24 cellular contexts compared by ENCODE assay signal in genomic region chr5:127776477-127776876, GRCh38.
"Had no signal": no experiment of that assay in that cellular context is flagged by ENCODE, and none has a peak within 500 bp of the region (broad histone marks: within the 10 kb centered on the region; RNA-seq: fewer than 3 reads in every experiment).

No MANE protein-coding gene starts in this region.

- H3K4me3 ChIP-seq: stomach, suprapubic skin, testis, thoracic aorta, thyroid gland, tibial artery, tibial nerve, transverse colon, upper lobe of left lung, upper lobe of right lung, uterus, vagina had no signal

- H3K27me3 ChIP-seq: stomach, suprapubic skin, testis, thyroid gland, tibial artery, tibial nerve, transverse colon, upper lobe of left lung, upper lobe of right lung, uterus, vagina had no signal

- DNase-seq: stimulated activated CD4-positive, alpha-beta T cell treated with anti-CD3 and anti-CD28 coated beads, Interleukin-2, amount 100 ng/mL, for 48 hours; stimulated activated CD4-positive, alpha-beta T cell treated with anti-CD3 and anti-CD28 coated beads, Interleukin-4, amount 100 ng/mL, for 1 hour; stimulated activated CD4-positive, alpha-beta T cell treated with anti-CD3 and anti-CD28 coated beads, Interleukin-4, amount 100 ng/mL, for 24 hours; stimulated activated CD4-positive, alpha-beta T cell treated with anti-CD3 and anti-CD28 coated beads, Interleukin-4, amount 100 ng/mL, for 4 hours; stimulated activated CD8-positive, alpha-beta memory T cell treated with anti-CD3 and anti-CD28 coated beads, Interleukin-4, amount 100 ng/mL, for 48 hours; stimulated activated naive B cell treated with anti-CD40 and anti-IgM and Interleukin-4, amounts not matched to agents 10 μg/mL and 1 μg/mL and 100 μg/mL, for 72 hours; stimulated activated naive CD4-positive, alpha-beta T cell; stimulated activated naive CD4-positive, alpha-beta T cell treated with Interleukin-2 at 50 U/mL for 16 hours; stimulated activated naive CD8-positive, alpha-beta T cell treated with anti-CD3 and anti-CD28 coated beads, Interleukin-15, amount 100 ng/mL, for 72 hours; stimulated activated naive CD8-positive, alpha-beta T cell treated with anti-CD3 and anti-CD28 coated beads, Interleukin-15, Interleukin-2, amounts not matched to agents 100 U/mL and 50 U/mL, for 24 hours; stomach; substantia nigra; testis; thyroid gland; tibial artery; transverse colon; trophoblast cell; upper lobe of left lung; upper lobe of right lung; uterus had no signal

- H3K27ac ChIP-seq: stomach, suprapubic skin, testis, thoracic aorta, thyroid gland, tibial artery, tibial nerve, transverse colon, upper lobe of left lung, upper lobe of right lung, uterus, vagina had no signal

- H3K9me3 ChIP-seq: suprapubic skin, testis, thoracic aorta, thyroid gland, upper lobe of left lung, upper lobe of right lung, uterus, vagina had no signal

- H3K36me3 ChIP-seq: stomach, suprapubic skin, thoracic aorta, thyroid gland, tibial artery, tibial nerve, transverse colon, upper lobe of left lung, upper lobe of right lung, uterus, vagina had no signal

- H3K4me1 ChIP-seq: suprapubic skin, testis, thyroid gland, tibial artery, tibial nerve, transverse colon, upper lobe of left lung, upper lobe of right lung, uterus, vagina had no signal
